ENCODE assay signal across 16 cellular contexts in the genomic region with DNA sequence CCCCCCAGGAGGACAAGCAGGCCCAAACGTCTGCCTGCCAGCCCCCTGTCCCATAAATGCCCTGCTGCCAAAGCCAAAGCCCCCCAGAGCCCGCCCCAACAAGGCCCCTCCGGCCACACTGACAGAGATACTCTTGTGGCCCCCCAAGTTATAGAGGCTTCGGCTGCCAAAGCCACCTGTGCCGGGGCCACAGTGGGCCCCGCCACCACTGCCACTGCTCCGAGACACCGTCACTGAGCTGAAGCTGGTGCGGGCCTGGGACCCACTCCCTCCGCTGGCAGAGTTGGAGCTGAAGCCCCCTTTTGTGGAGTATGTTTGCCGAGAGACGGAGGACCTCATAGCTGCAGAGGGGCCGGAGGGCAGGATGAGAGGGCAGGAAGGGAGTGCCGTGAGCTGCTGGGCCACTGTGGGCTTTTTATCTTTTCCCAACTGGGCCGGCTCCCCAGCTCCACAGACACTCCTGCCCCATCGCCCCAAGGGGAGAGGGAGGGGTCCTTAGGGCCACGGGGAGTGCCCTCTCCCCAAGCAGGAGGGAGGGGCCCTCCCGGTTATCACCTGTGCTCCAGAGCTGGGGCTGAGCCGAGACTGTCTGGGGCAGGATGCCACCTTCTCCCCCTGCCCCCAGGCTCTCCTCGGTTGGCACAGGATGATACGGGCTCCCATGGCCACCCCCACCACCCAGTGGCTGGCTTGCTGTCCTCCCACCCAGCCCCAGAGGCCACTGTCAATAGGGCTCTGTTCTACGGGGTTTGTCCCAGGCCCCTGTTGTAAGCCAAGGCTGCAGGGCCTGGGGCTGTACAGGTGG. TPM values are rescaled to one million over a fixed set of nuclear protein-coding genes. Genes with fewer than 3 reads are reported as not detected.
DNase-seq lines count a peak whose midpoint lies in the region; ATAC-seq and TF ChIP-seq lines count a peak whose summit lies in the region.
"Had no signal": no experiment of that assay in that cellular context is flagged by ENCODE, and none has a peak within 500 bp of the region (broad histone marks: within the 10 kb centered on the region; RNA-seq: fewer than 3 reads in every experiment).

A gene (minus strand): TSS at position 390 of the 805 bp plus-strand sequence. CDS start 51 bp downstream, at position 339.

- H3K4me1 Mint-ChIP-seq in Caco-2 (ENCODE audit: low read depth, unreplicated experiment) = peaks cover 16% of the 10 kb centered on the region
- peaks cover 41% of the 10 kb centered on the region for H3K4me1 Mint-ChIP-seq in activated CD8-positive, alpha-beta T cell treated with anti-CD3 and anti-CD28 coated beads, Interleukin-2, amount 10 ng/mL, durations not matched to agents 7 days and 5 days (ENCODE audit: low read depth)
- H3K4me1 Mint-ChIP-seq in naive thymus-derived CD8-positive, alpha-beta T cell = peaks cover 23 to 46% (median 35%) of the 10 kb centered on the region in 4 donors
- peaks cover 49% of the 10 kb centered on the region for H3K4me1 Mint-ChIP-seq in stimulated activated naive CD8-positive, alpha-beta T cell treated with anti-CD3 and anti-CD28 coated beads, Interleukin-15, amount 100 ng/mL, for 72 hours
- H3K4me1 Mint-ChIP-seq: GM23338 had no signal

- H3K36me3 ChIP-seq in Caco-2 (ENCODE audit: control insufficient read depth, insufficient read depth, low read length) (no peaks in the 10 kb centered on the region), prostate gland (no peaks in the 10 kb centered on the region)
- H3K36me3 ChIP-seq: BE2C, Peyer's patch had no signal

- no peak within 1 kb of the TSS for H3K27ac ChIP-seq in prostate gland
- H3K27ac ChIP-seq: Peyer's patch had no signal

- no peaks in the 10 kb centered on the region for H3K9me3 Mint-ChIP-seq in Caco-2 (ENCODE audit: unreplicated experiment)
- H3K9me3 Mint-ChIP-seq in activated CD8-positive, alpha-beta T cell treated with anti-CD3 and anti-CD28 coated beads, Interleukin-2, amount 10 ng/mL, durations not matched to agents 7 days and 5 days (ENCODE audit: insufficient read depth) = no peaks in the 10 kb centered on the region
- H3K9me3 Mint-ChIP-seq in naive thymus-derived CD8-positive, alpha-beta T cell = no peaks in the 10 kb centered on the region
- H3K9me3 Mint-ChIP-seq in stimulated activated naive CD8-positive, alpha-beta T cell treated with anti-CD3 and anti-CD28 coated beads, Interleukin-15, amount 100 ng/mL, for 72 hours = no peaks in the 10 kb centered on the region
- H3K9me3 Mint-ChIP-seq: CD8-positive, alpha-beta memory T cell; GM23338 had no signal

- no peak for TF ChIP-seq POLR2A in prostate gland (IDR thresholded peaks at IDR 0.05)

- intact Hi-C loops in Caco-2 (cut with micrococcal nuclease; ENCODE audit: unreplicated experiment) (no loop called here), prostate gland (cut with DNase I) (no loop called here)

- no peak for TF ChIP-seq CTCF in Caco-2 (IDR thresholded peaks at IDR 0.05; ENCODE audit: insufficient read depth in 1 of 2, low read depth in 1 of 2, low read length in 1 of 2, severe bottlenecking in 1 of 2, unreplicated experiment in 1 of 2)
- TF ChIP-seq CTCF in prostate gland (IDR thresholded peaks at IDR 0.05) = no peak

- 79% methylated on average over 17 of the region's 22 CpGs for WGBS in prostate gland

- CTCF ChIA-PET in Caco-2 (lab: Charles Lee) = no interaction called here
- CTCF ChIA-PET in activated CD8-positive, alpha-beta T cell treated with anti-CD3 and anti-CD28 coated beads, Interleukin-2, amount 10 ng/mL, durations not matched to agents 7 days and 5 days (lab: Charles Lee) = interaction anchor here (1.0 to 1.2 kb wide), 2 partner anchors 14 to 40 kb away, joined by 3 read pairs; no protein-coding TSS in a partner anchor

- H3K27me3 ChIP-seq in Caco-2 (replicated peaks; ENCODE audit: control insufficient read depth, insufficient read depth, low read length) = no peaks in the 10 kb centered on the region
- peaks cover 3% of the 10 kb centered on the region for H3K27me3 ChIP-seq in prostate gland (replicated peaks; ENCODE audit: insufficient read depth)
- H3K27me3 ChIP-seq: Peyer's patch had no signal

- POLR2A ChIA-PET in Caco-2 (lab: Charles Lee) = no interaction called here
- POLR2A ChIA-PET in activated CD8-positive, alpha-beta T cell treated with anti-CD3 and anti-CD28 coated beads, Interleukin-2, amount 10 ng/mL, durations not matched to agents 7 days and 5 days (lab: Charles Lee) = interaction anchor here (0.6 kb wide), 1 partner anchor 107 kb away, joined by 3 read pairs; no protein-coding TSS in a partner anchor
- POLR2A ChIA-PET in naive thymus-derived CD8-positive, alpha-beta T cell (lab: Charles Lee) = interaction anchor here (0.6 to 1.5 kb wide), 2 partner anchors 46 to 167 kb away, joined by 5 to 6 read pairs; no protein-coding TSS in a partner anchor

- H3K4me3 ChIP-seq in Caco-2 (ENCODE audit: low read depth, low read length) (no peak within 1 kb of the TSS), prostate gland (no peak within 1 kb of the TSS)
- H3K4me3 ChIP-seq: GM23338, Peyer's patch had no signal

- no peak for ATAC-seq in activated CD8-positive, alpha-beta T cell treated with anti-CD3 and anti-CD28 coated beads, Interleukin-2, amount 10 ng/mL, durations not matched to agents 7 days and 5 days
- no peak for ATAC-seq in naive thymus-derived CD8-positive, alpha-beta T cell
- no peak for ATAC-seq in stimulated activated naive CD8-positive, alpha-beta T cell treated with anti-CD3 and anti-CD28 coated beads, Interleukin-15, amount 100 ng/mL, for 72 hours
- ATAC-seq: GM23338 had no signal

- H3K4me1 ChIP-seq in Caco-2 = peaks cover 10% of the 10 kb centered on the region
- H3K4me1 ChIP-seq in prostate gland (replicated peaks) = no peaks in the 10 kb centered on the region
- H3K4me1 ChIP-seq: BE2C, Peyer's patch had no signal

- H3K27me3 Mint-ChIP-seq in Caco-2 (ENCODE audit: insufficient read depth, unreplicated experiment) = peaks cover 2% of the 10 kb centered on the region
- H3K27me3 Mint-ChIP-seq in activated CD8-positive, alpha-beta T cell treated with anti-CD3 and anti-CD28 coated beads, Interleukin-2, amount 10 ng/mL, durations not matched to agents 7 days and 5 days (ENCODE audit: low read depth) = no peaks in the 10 kb centered on the region
- H3K27me3 Mint-ChIP-seq in naive thymus-derived CD8-positive, alpha-beta T cell = no peaks in the 10 kb centered on the region
- no peaks in the 10 kb centered on the region for H3K27me3 Mint-ChIP-seq in stimulated activated naive CD8-positive, alpha-beta T cell treated with anti-CD3 and anti-CD28 coated beads, Interleukin-15, amount 100 ng/mL, for 72 hours

- H3K9me3 ChIP-seq in Caco-2 = no peaks in the 10 kb centered on the region
- no peaks in the 10 kb centered on the region for H3K9me3 ChIP-seq in prostate gland
- H3K9me3 ChIP-seq: BE2C, Peyer's patch had no signal

- peak within 1 kb of the TSS; percentile 54 for H3K27ac Mint-ChIP-seq in Caco-2 (ENCODE audit: unreplicated experiment)
- H3K27ac Mint-ChIP-seq in activated CD8-positive, alpha-beta T cell treated with anti-CD3 and anti-CD28 coated beads, Interleukin-2, amount 10 ng/mL, durations not matched to agents 7 days and 5 days = peak within 1 kb of the TSS; percentile 88
- peak within 1 kb of the TSS in 7 of 10 donors; percentile 11 to 90 (median 78) for H3K27ac Mint-ChIP-seq in naive thymus-derived CD8-positive, alpha-beta T cell
- H3K27ac Mint-ChIP-seq in stimulated activated naive CD8-positive, alpha-beta T cell treated with anti-CD3 and anti-CD28 coated beads, Interleukin-15, amount 100 ng/mL, for 72 hours = peak within 1 kb of the TSS; percentile 81 to 98
- H3K27ac Mint-ChIP-seq: GM23338 had no signal

- no peak within 1 kb of the TSS for H3K4me3 Mint-ChIP-seq in Caco-2 (ENCODE audit: unreplicated experiment)
- H3K4me3 Mint-ChIP-seq in activated CD8-positive, alpha-beta T cell treated with anti-CD3 and anti-CD28 coated beads, Interleukin-2, amount 10 ng/mL, durations not matched to agents 7 days and 5 days = no peak within 1 kb of the TSS
- no peak within 1 kb of the TSS for H3K4me3 Mint-ChIP-seq in naive thymus-derived CD8-positive, alpha-beta T cell
- peak within 1 kb of the TSS in 1 of 2 donors; percentile 79 for H3K4me3 Mint-ChIP-seq in stimulated activated naive CD8-positive, alpha-beta T cell treated with anti-CD3 and anti-CD28 coated beads, Interleukin-15, amount 100 ng/mL, for 72 hours
- H3K4me3 Mint-ChIP-seq: CD8-positive, alpha-beta memory T cell; GM23338 had no signal

- H3K36me3 Mint-ChIP-seq in Caco-2 (ENCODE audit: insufficient read depth, unreplicated experiment) = no peaks in the 10 kb centered on the region
- no peaks in the 10 kb centered on the region for H3K36me3 Mint-ChIP-seq in activated CD8-positive, alpha-beta T cell treated with anti-CD3 and anti-CD28 coated beads, Interleukin-2, amount 10 ng/mL, durations not matched to agents 7 days and 5 days (ENCODE audit: low read depth)
- H3K36me3 Mint-ChIP-seq in naive thymus-derived CD8-positive, alpha-beta T cell = no peaks in the 10 kb centered on the region
- H3K36me3 Mint-ChIP-seq: CD8-positive, alpha-beta memory T cell had no signal

- no TSS peak for BruUV-seq in Caco-2 (replicated peaks; lab: Mats Ljungman, UMichigan)

- DNase-seq in Caco-2 (no peak), cerebellum (ENCODE audit: low spot score) (no peak), AG08396 (ENCODE audit: low spot score) (no peak), prostate gland (ENCODE audit: low spot score) (no peak)
- no peak for DNase-seq in activated CD8-positive, alpha-beta T cell treated with anti-CD3 and anti-CD28 coated beads, Interleukin-2, amount 10 ng/mL, durations not matched to agents 7 days and 5 days
- no peak for DNase-seq in naive thymus-derived CD8-positive, alpha-beta T cell
- no peak for DNase-seq in stimulated activated naive CD8-positive, alpha-beta T cell treated with anti-CD3 and anti-CD28 coated beads, Interleukin-15, amount 100 ng/mL, for 72 hours
- DNase-seq: ACHN; BE2C; CD8-positive, alpha-beta memory T cell; MV-4-11; NCI-H1417 treated with DMSO at 0.1 percent for 48 hours; NCI-H2029 treated with DMSO at 0.1 percent for 48 hours; NCI-H510A treated with DMSO at 0.1 percent for 48 hours; Peyer's patch had no signal

RNA-seq across cellular contexts. Expression of the gene that starts here (rescaled TPM):
- total RNA-seq in Caco-2 (2022) (not detected in 2 replicates), cerebellum (not detected), prostate gland (not detected)
- not detected for total RNA-seq in activated CD8-positive, alpha-beta T cell treated with anti-CD3 and anti-CD28 coated beads, Interleukin-2, amount 10 ng/mL, durations not matched to agents 7 days and 5 days
- total RNA-seq in naive thymus-derived CD8-positive, alpha-beta T cell = not detected
- polyA plus RNA-seq in naive thymus-derived CD8-positive, alpha-beta T cell = not detected
- total RNA-seq: CD8-positive, alpha-beta memory T cell; Peyer's patch had no signal
- polyA plus RNA-seq: CD8-positive, alpha-beta memory T cell; GM23338 had no signal
